In the genomic region with DNA sequence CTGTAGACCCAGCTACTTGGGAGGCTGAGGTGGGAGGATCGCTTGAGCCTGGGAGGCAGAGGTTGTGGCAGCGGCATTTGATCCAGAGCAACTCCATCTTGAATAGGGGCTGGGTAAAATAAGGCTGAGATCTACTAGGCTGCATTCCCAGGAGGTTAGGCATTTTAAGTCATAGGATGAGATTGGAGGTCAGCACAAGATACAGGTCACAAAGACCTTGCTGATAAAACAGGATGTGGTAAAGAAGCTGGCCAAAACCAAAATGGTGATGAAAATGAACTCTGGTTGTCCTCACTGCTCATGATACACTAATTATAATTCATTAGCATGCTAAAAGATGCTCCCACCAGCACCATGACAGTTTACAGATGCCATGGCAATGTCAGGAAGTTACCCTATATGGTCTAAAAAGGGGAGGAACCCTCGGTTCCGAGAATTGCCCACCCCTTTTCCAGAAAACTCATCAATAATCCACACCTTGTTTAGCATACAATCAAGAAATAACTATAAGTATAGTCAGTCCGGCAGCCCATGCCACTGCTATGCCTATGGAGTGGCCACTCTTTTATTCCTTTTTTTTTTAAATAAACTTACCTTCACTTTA, we compare ENCODE assay signal across 10 cellular contexts. TPM values are rescaled to one million over a fixed set of nuclear protein-coding genes. Genes with fewer than 3 reads are reported as not detected.
"Had no signal": no experiment of that assay in that cellular context is flagged by ENCODE, and none has a peak within 500 bp of the region (broad histone marks: within the 10 kb centered on the region; RNA-seq: fewer than 3 reads in every experiment).

No MANE protein-coding gene starts in this region.

RNA-seq across cellular contexts. Expression of a gene that starts 13.4 kb away (rescaled TPM):
- total RNA-seq: activated CD4-positive, alpha-beta T cell treated with anti-CD3 and anti-CD28 coated beads, Interleukin-2, amount 10 ng/mL, durations not matched to agents 7 days and 5 days; activated naive CD4-positive, alpha-beta T cell treated with anti-CD3 and anti-CD28 coated beads for 36 hours; activated naive CD4-positive, alpha-beta T cell treated with anti-CD3 and anti-CD28 coated beads, Interleukin-2, amount 50 U/mL, for 72 hours; activated T-cell treated with anti-CD3 and anti-CD28 coated beads, Interleukin-2, amount 50 U/mL, for 4 hours; activated T-helper 1 cell treated with anti-CD3 and anti-CD28 coated beads, Interleukin-12 subunit alpha, Interleukin-12 subunit beta, Interleukin-2, Interleukin-4 antibody, amounts not matched to agents 30 ng/mL and 10 ng/mL and 1 ng/mL, durations not matched to agents 14 hours and 24 hours and 36 hours; MCF 10A; NCI-H460; PC-3; SJSA1; T-cell had no signal
